24 cellular contexts compared by ENCODE assay signal in the genomic region with DNA sequence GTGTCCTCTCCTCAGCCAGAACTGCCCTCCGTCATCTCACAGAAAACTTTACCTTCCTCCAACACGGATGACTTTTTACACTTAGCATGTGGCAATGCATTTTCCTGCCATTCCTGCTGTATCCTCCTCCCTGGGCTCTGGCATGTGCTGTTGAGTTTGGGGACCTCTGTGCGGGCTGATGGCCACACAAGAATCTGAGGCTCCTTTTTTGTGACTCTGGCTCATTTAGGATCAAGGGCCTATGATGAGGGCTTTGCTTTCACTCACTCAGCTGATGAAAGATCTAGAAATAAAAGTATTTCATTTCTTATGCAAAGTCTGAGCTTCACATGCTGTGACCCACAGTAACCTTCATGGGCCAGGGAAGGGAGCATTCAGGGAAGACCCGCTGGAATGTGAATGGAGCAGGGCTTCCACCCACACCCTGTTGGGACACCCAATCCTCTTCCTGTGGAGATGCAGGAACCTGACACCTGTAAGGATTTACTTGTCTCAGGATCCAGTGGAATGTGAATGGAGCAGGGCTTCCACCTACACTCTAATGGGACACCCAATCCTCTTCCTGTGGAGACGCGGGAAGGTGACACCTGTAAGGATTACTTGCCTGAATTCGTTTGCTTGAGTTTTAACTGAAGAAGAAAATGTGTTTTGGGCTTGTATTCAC.
"Had no signal": no experiment of that assay in that cellular context is flagged by ENCODE, and none has a peak within 500 bp of the region (broad histone marks: within the 10 kb centered on the region; RNA-seq: fewer than 3 reads in every experiment).

No MANE protein-coding gene starts in this region.

- H3K27me3 ChIP-seq: adrenal gland, foreskin keratinocyte, tibial nerve had no signal

- H3K4me1 ChIP-seq: adrenal gland, foreskin keratinocyte had no signal

- ATAC-seq: activated CD8-positive, alpha-beta memory T cell treated with anti-CD3 and anti-CD28 coated beads, Interleukin-2, amount 10 ng/mL, durations not matched to agents 7 days and 5 days; foreskin keratinocyte; naive thymus-derived CD8-positive, alpha-beta T cell; right cardiac atrium; T-cell had no signal

- H3K9me3 Mint-ChIP-seq: activated CD4-positive, alpha-beta memory T cell treated with anti-CD3 and anti-CD28 coated beads for 36 hours; naive thymus-derived CD8-positive, alpha-beta T cell; T-cell had no signal

- H3K4me1 Mint-ChIP-seq: activated CD8-positive, alpha-beta memory T cell treated with anti-CD3 and anti-CD28 coated beads, Interleukin-2, amount 10 ng/mL, durations not matched to agents 7 days and 5 days; central memory CD8-positive, alpha-beta T cell; naive thymus-derived CD8-positive, alpha-beta T cell; T-cell had no signal

- H3K36me3 ChIP-seq: adrenal gland, tibial nerve had no signal

- H3K4me3 ChIP-seq: adrenal gland, skin epidermis, tibial nerve had no signal

- H3K27ac ChIP-seq: adrenal gland, foreskin keratinocyte, skin epidermis, tibial nerve had no signal

- H3K36me3 Mint-ChIP-seq: activated CD4-positive, alpha-beta memory T cell treated with anti-CD3 and anti-CD28 coated beads for 36 hours; activated CD8-positive, alpha-beta memory T cell treated with anti-CD3 and anti-CD28 coated beads, Interleukin-2, amount 10 ng/mL, durations not matched to agents 7 days and 5 days; naive thymus-derived CD8-positive, alpha-beta T cell; T-cell had no signal

- H3K27ac Mint-ChIP-seq: activated CD4-positive, alpha-beta memory T cell treated with anti-CD3 and anti-CD28 coated beads for 36 hours; activated CD8-positive, alpha-beta memory T cell treated with anti-CD3 and anti-CD28 coated beads, Interleukin-2, amount 10 ng/mL, durations not matched to agents 7 days and 5 days; naive thymus-derived CD8-positive, alpha-beta T cell; T-cell had no signal

- H3K4me3 Mint-ChIP-seq: activated CD4-positive, alpha-beta memory T cell treated with anti-CD3 and anti-CD28 coated beads for 36 hours; activated CD8-positive, alpha-beta memory T cell treated with anti-CD3 and anti-CD28 coated beads, Interleukin-2, amount 10 ng/mL, durations not matched to agents 7 days and 5 days; central memory CD8-positive, alpha-beta T cell; naive thymus-derived CD8-positive, alpha-beta T cell; T-cell had no signal

- H3K9me3 ChIP-seq: adrenal gland, tibial nerve had no signal

- H3K27me3 Mint-ChIP-seq: activated CD4-positive, alpha-beta memory T cell treated with anti-CD3 and anti-CD28 coated beads for 36 hours; activated CD8-positive, alpha-beta memory T cell treated with anti-CD3 and anti-CD28 coated beads, Interleukin-2, amount 10 ng/mL, durations not matched to agents 7 days and 5 days had no signal

- DNase-seq: activated CD4-positive, alpha-beta memory T cell treated with anti-CD3 and anti-CD28 coated beads for 36 hours; activated CD4-positive, alpha-beta T cell treated with anti-CD3 and anti-CD28 coated beads for 1 hour; activated CD8-positive, alpha-beta memory T cell treated with anti-CD3 and anti-CD28 coated beads, Interleukin-2, amount 10 ng/mL, durations not matched to agents 7 days and 5 days; activated naive CD4-positive, alpha-beta T cell treated with anti-CD3 and anti-CD28 coated beads, Interleukin-2, amount 50 U/mL, for 16 hours; activated T-cell treated with anti-CD3 and anti-CD28 coated beads, Interleukin-2, amount 50 U/mL, for 1 hour; adrenal gland; cortex of kidney; effector CD8-positive, alpha-beta T cell; foreskin keratinocyte; glutamatergic neuron; hypothalamus; left colon; naive thymus-derived CD8-positive, alpha-beta T cell; occipital lobe; right cardiac atrium; stimulated activated CD4-positive, alpha-beta T cell treated with anti-CD3 and anti-CD28 coated beads, Interleukin-4, amount 100 ng/mL, for 4 hours; stimulated activated CD8-positive, alpha-beta memory T cell treated with anti-CD3 and anti-CD28 coated beads, Interleukin-4, amount 100 ng/mL, for 48 hours; stimulated activated naive CD4-positive, alpha-beta T cell treated with Interleukin-2 at 50 U/mL for 16 hours; substantia nigra; T-cell; T1000 had no signal
